Comparison of ENCODE assay signal across 8 cellular contexts in genomic region chr4:4762909-4763814, GRCh38.
DNase-seq lines count a peak whose midpoint lies in the region; ATAC-seq and TF ChIP-seq lines count a peak whose summit lies in the region.

No MANE protein-coding gene starts in this region.

- H3K4me3 ChIP-seq in endodermal cell (ENCODE audit: low read length) (no peak overlapping the region), left ventricle myocardium inferior (no peak overlapping the region)

- H3K9ac ChIP-seq in endodermal cell (ENCODE audit: extremely low read depth, low read length, poor library complexity, severe bottlenecking) = no peak overlapping the region

- H3K36me3 ChIP-seq in endodermal cell (ENCODE audit: control insufficient read depth, insufficient read depth, low read length) (no peaks in the 10 kb centered on the region), left ventricle myocardium inferior (no peaks in the 10 kb centered on the region)

- H3K9me3 ChIP-seq in endodermal cell (ENCODE audit: control insufficient read depth, low read length) (no peaks in the 10 kb centered on the region), left ventricle myocardium inferior (replicated peaks) (no peaks in the 10 kb centered on the region)

- H3K27ac ChIP-seq in endodermal cell (ENCODE audit: low read depth, low read length) (peak overlapping the region; percentile 45), left ventricle myocardium inferior (replicated peaks) (no peak overlapping the region)

- peak; percentile 88 for ATAC-seq in HG02610 (IDR thresholded peaks at IDR 0.05; ENCODE audit: unreplicated experiment)

- intact Hi-C loops in left ventricle myocardium inferior (cut with micrococcal nuclease) = no loop called here

- H3K4me1 Mint-ChIP-seq in endodermal cell = peaks cover 59% of the 10 kb centered on the region

- peaks cover 8% of the 10 kb centered on the region for H3K4me1 ChIP-seq in endodermal cell (ENCODE audit: control insufficient read depth, insufficient read depth, low read length)
- no peaks in the 10 kb centered on the region for H3K4me1 ChIP-seq in left ventricle myocardium inferior

- H3K9me3 Mint-ChIP-seq in endodermal cell = peaks cover 4% of the 10 kb centered on the region

- DNase-seq in activated effector memory CD4-positive, alpha-beta T cell treated with anti-CD3 and anti-CD28 coated beads, Interleukin-2, amount 50 U/mL, for 16 hours = peak; percentile 72
- no peak for DNase-seq in activated effector memory CD4-positive, alpha-beta T cell treated with Interleukin-2 at 50 U/mL for 16 hours
- DNase-seq in NOMO-1 (lab: John Stamatoyannopoulos, UW; ENCODE audit: unreplicated experiment in 2 of 2) (peak; percentile 26), endodermal cell (peak; percentile 91), NCI-H82 (lab: John Stamatoyannopoulos, UW) (no peak), left ventricle myocardium inferior (no peak)
- peak; percentile 19 to 37 for DNase-seq in stimulated activated CD8-positive, alpha-beta memory T cell treated with anti-CD3 and anti-CD28 coated beads, Interleukin-7, amount 100 ng/mL, for 48 hours (ENCODE audit: extremely low read depth in 1 of 2, low read depth in 1 of 2)

- H3K27me3 ChIP-seq in endodermal cell (ENCODE audit: control insufficient read depth, insufficient read depth, low read length, poor library complexity, severe bottlenecking) (peaks cover 8% of the 10 kb centered on the region), left ventricle myocardium inferior (ENCODE audit: low read depth) (peaks cover 45% of the 10 kb centered on the region)

- peak overlapping the region; percentile 36 for H3K4me3 Mint-ChIP-seq in endodermal cell

- H3K27me3 Mint-ChIP-seq in endodermal cell (ENCODE audit: insufficient read depth) = peaks cover 17% of the 10 kb centered on the region

- TF ChIP-seq CTCF in endodermal cell (conservative IDR thresholded peaks at IDR 0.05) (no peak), left ventricle myocardium inferior (IDR thresholded peaks at IDR 0.05; ENCODE audit: borderline replicate concordance) (no peak)

- WGBS in endodermal cell (ENCODE audit: insufficient coverage in 1 of 2, insufficient read length in 1 of 2), 2 experiments = 7 to 11% methylated on average over 13 to 27 of the region's 27 CpGs

- peak overlapping the region; percentile 85 for H3K27ac Mint-ChIP-seq in endodermal cell

- H3K36me3 Mint-ChIP-seq in endodermal cell (ENCODE audit: low read depth) = peaks cover 4% of the 10 kb centered on the region

Comparison
In these comparisons a context has a peak if more than half of its experiments do, and no peak if none do; other contexts are left out.
1. DNase-seq: peak in activated effector memory CD4-positive, alpha-beta T cell treated with anti-CD3 and anti-CD28 coated beads, Interleukin-2, amount 50 U/mL, for 16 hours (single experiment), NOMO-1 (2 of 2), endodermal cell (single experiment) and stimulated activated CD8-positive, alpha-beta memory T cell treated with anti-CD3 and anti-CD28 coated beads, Interleukin-7, amount 100 ng/mL, for 48 hours (2 of 2); none in activated effector memory CD4-positive, alpha-beta T cell treated with Interleukin-2 at 50 U/mL for 16 hours (single experiment), NCI-H82 (single experiment) and left ventricle myocardium inferior (single experiment).